In genomic region chr16:57409870-57410585, GRCh38 we compare ENCODE assay signal across 1 cellular context.
TF ChIP-seq lines count a peak whose summit lies in the region.

No MANE protein-coding gene starts in this region.

TF ChIP-seq in WTC11, 78 proteins besides CTCF, POLR2A, EP300 and RAD21 (continued from another document):
- TF ChIP-seq FOXP1 (CRISPR knock-in tag; IDR thresholded peaks at IDR 0.05; ENCODE audit: borderline replicate concordance) (no peak), JUN (CRISPR knock-in tag; IDR thresholded peaks at IDR 0.05) (no peak), HMGA2 (CRISPR knock-in tag; IDR thresholded peaks at IDR 0.05) (no peak), ZNF425 (CRISPR knock-in tag; conservative IDR thresholded peaks at IDR 0.05) (no peak), ZNF512 (CRISPR knock-in tag; IDR thresholded peaks at IDR 0.05; ENCODE audit: borderline replicate concordance) (no peak), ZNF263 (CRISPR knock-in tag; IDR thresholded peaks at IDR 0.05; ENCODE audit: low read depth) (no peak), NFYB (CRISPR knock-in tag; conservative IDR thresholded peaks at IDR 0.05; ENCODE audit: low read depth) (no peak)
